Comparison of ENCODE assay signal across 8 cellular contexts in the genomic region with DNA sequence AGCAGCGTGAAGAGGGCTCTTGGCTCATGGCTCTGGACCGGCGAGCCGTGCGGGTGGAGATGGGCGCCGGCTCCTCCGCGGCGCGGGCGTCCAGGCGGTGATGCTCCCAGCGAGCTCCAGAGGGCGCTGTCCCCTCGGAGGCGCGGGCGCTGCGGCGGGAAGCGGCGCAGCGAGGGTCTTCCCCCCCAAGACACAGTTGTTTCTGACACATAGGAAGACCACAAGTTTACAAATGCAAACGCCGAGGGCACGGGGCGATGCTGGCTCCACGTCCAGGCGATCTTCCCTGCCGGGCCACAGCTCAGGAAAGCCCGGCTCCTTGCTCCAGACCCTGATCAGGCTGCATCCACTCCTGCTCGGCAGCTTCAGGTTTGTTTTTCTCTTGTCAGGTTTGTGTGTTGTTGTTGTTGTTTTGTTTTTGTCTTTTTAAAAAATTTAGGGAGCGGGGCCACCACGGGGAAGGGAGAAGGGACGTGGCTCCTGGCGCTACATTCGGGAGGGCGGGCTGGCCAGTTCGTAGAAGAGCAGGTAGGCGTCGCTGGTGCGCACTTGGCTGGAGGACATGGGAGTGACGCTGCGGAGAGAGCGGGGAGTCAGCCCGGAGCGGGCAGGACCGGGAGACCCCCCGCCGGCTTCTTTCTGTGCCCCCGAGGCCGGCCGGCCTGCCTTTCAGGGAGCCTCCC. TPM values are rescaled to one million over a fixed set of nuclear protein-coding genes. Genes with fewer than 3 reads are reported as not detected.
DNase-seq lines count a peak whose midpoint lies in the region; ATAC-seq lines count a peak whose summit lies in the region.

No MANE protein-coding gene starts in this region.

- WGBS in esophagus, 2 donors, result 2 to 12% methylated on average over 48 to 54 of the region's 54 CpGs

- peaks cover 0 to 5% of the 10 kb centered on the region in 2 donors for H3K36me3 ChIP-seq in esophagus (ENCODE audit: control insufficient read depth in 2 of 2, insufficient read depth in 2 of 2, low read length in 1 of 2)
- H3K36me3 ChIP-seq in muscle layer of colon (ENCODE audit: insufficient read depth, low read length), result no peaks in the 10 kb centered on the region

- H3K9me3 ChIP-seq in esophagus (ENCODE audit: control insufficient read depth in 2 of 2, insufficient read depth in 1 of 2, low read depth in 1 of 2, low read length in 1 of 2) (no peaks in the 10 kb centered on the region), muscle layer of colon (ENCODE audit: low read length) (no peaks in the 10 kb centered on the region)

- peaks cover 50% of the 10 kb centered on the region for H3K27me3 Mint-ChIP-seq in activated T-cell treated with anti-CD3 and anti-CD28 coated beads, Interleukin-2, amount 50 U/mL, for 24 hours
- H3K27me3 Mint-ChIP-seq in stimulated activated memory B cell treated with anti-CD40 and anti-IgM and Interleukin-4, amounts not matched to agents 10 μg/mL and 1 μg/mL and 100 μg/mL, for 72 hours, result peaks cover 51% of the 10 kb centered on the region

- peak overlapping the region; percentile 42 to 59 for H3K27ac ChIP-seq in esophagus (ENCODE audit: low read depth in 2 of 2, low read length in 1 of 2)
- no peak overlapping the region for H3K27ac ChIP-seq in muscle layer of colon (ENCODE audit: low read depth, low read length)

- H3K27me3 ChIP-seq in esophagus (ENCODE audit: control insufficient read depth in 1 of 2, insufficient read depth in 2 of 2, low read length in 2 of 2) (no peaks in the 10 kb centered on the region), muscle layer of colon (ENCODE audit: control insufficient read depth in 1 of 2, insufficient read depth in 2 of 2, low read length in 2 of 2) (no peaks in the 10 kb centered on the region)

- H3K4me3 Mint-ChIP-seq in activated T-cell treated with anti-CD3 and anti-CD28 coated beads, Interleukin-2, amount 50 U/mL, for 24 hours, result peak overlapping the region; percentile 78
- H3K4me3 Mint-ChIP-seq in stimulated activated memory B cell treated with anti-CD40 and anti-IgM and Interleukin-4, amounts not matched to agents 10 μg/mL and 1 μg/mL and 100 μg/mL, for 72 hours, result peak overlapping the region; percentile 88

- H3K36me3 Mint-ChIP-seq in activated T-cell treated with anti-CD3 and anti-CD28 coated beads, Interleukin-2, amount 50 U/mL, for 24 hours (ENCODE audit: low read depth), result no peaks in the 10 kb centered on the region
- H3K36me3 Mint-ChIP-seq in stimulated activated memory B cell treated with anti-CD40 and anti-IgM and Interleukin-4, amounts not matched to agents 10 μg/mL and 1 μg/mL and 100 μg/mL, for 72 hours, result no peaks in the 10 kb centered on the region

- H3K4me1 Mint-ChIP-seq in activated T-cell treated with anti-CD3 and anti-CD28 coated beads, Interleukin-2, amount 50 U/mL, for 24 hours (ENCODE audit: low read depth), result peaks cover 13% of the 10 kb centered on the region
- peaks cover 22% of the 10 kb centered on the region for H3K4me1 Mint-ChIP-seq in stimulated activated memory B cell treated with anti-CD40 and anti-IgM and Interleukin-4, amounts not matched to agents 10 μg/mL and 1 μg/mL and 100 μg/mL, for 72 hours

- peak; percentile 71 for ATAC-seq in HG02852 (IDR thresholded peaks at IDR 0.05; ENCODE audit: unreplicated experiment)
- peak; percentile 76 for ATAC-seq in stimulated activated memory B cell treated with anti-CD40 and anti-IgM and Interleukin-4, amounts not matched to agents 10 μg/mL and 1 μg/mL and 100 μg/mL, for 72 hours

- DNase-seq in GM03348 (ENCODE audit: low spot score), result peak; percentile 93
- DNase-seq in NOMO-1 treated with DMSO at 0.1 percent for 48 hours (lab: John Stamatoyannopoulos, UW; ENCODE audit: unreplicated experiment), result peak; percentile 77
- peak; percentile 82 for DNase-seq in activated T-cell treated with anti-CD3 and anti-CD28 coated beads, Interleukin-2, amount 50 U/mL, for 24 hours
- DNase-seq in SKM-1 treated with dmso at 0.1 percent for 144 hours (lab: John Stamatoyannopoulos, UW; ENCODE audit: unreplicated experiment), result no peak

- H3K4me1 ChIP-seq in esophagus (ENCODE audit: control insufficient read depth in 2 of 2, insufficient read depth in 2 of 2, low read length in 1 of 2), result peaks cover 5 to 8% of the 10 kb centered on the region in 2 donors
- H3K4me1 ChIP-seq in muscle layer of colon (ENCODE audit: insufficient read depth, low read length), result peaks cover 10% of the 10 kb centered on the region

- peak overlapping the region; percentile 44 for H3K27ac Mint-ChIP-seq in activated T-cell treated with anti-CD3 and anti-CD28 coated beads, Interleukin-2, amount 50 U/mL, for 24 hours
- no peak overlapping the region for H3K27ac Mint-ChIP-seq in stimulated activated memory B cell treated with anti-CD40 and anti-IgM and Interleukin-4, amounts not matched to agents 10 μg/mL and 1 μg/mL and 100 μg/mL, for 72 hours

- no peaks in the 10 kb centered on the region for H3K9me3 Mint-ChIP-seq in activated T-cell treated with anti-CD3 and anti-CD28 coated beads, Interleukin-2, amount 50 U/mL, for 24 hours
- no peaks in the 10 kb centered on the region for H3K9me3 Mint-ChIP-seq in stimulated activated memory B cell treated with anti-CD40 and anti-IgM and Interleukin-4, amounts not matched to agents 10 μg/mL and 1 μg/mL and 100 μg/mL, for 72 hours

- H3K4me3 ChIP-seq in esophagus (ENCODE audit: low read depth in 1 of 2, low read length in 2 of 2) (peak overlapping the region; percentile 49 to 51), muscle layer of colon (ENCODE audit: low read depth in 1 of 2, low read length in 2 of 2) (peak overlapping the region; percentile 62 to 83)

- H3K9ac ChIP-seq in muscle layer of colon (ENCODE audit: low read length), result peak overlapping the region; percentile 72

RNA-seq across cellular contexts. Expression of gene MFRP, which starts 10.0 kb away (rescaled TPM):
- not detected for polyA plus RNA-seq in esophagus

RNA-seq across cellular contexts. Expression of gene C1QTNF5, which starts 15.8 kb away (rescaled TPM):
- polyA plus RNA-seq in esophagus, result 1 to 10 TPM; 4.8 to 6.7 TPM

RNA-seq across cellular contexts. Expression of gene RNF26, which starts 22.2 kb away (rescaled TPM):
- polyA plus RNA-seq in esophagus, result 10 to 100 TPM in 1 of 2 donors, 1 to 10 TPM in 1; 7.4 to 16.2 TPM

RNA-seq across cellular contexts. Expression of gene USP2, which starts 25.0 kb away (rescaled TPM):
- 1 to 10 TPM; 2.1 to 4.9 TPM for polyA plus RNA-seq in esophagus

RNA-seq across cellular contexts. Expression of gene MCAM, which starts 39.6 kb away (rescaled TPM):
- 10 to 100 TPM; 10.3 to 34.4 TPM for polyA plus RNA-seq in esophagus
